Comparison of ENCODE assay signal across 16 cellular contexts in the genomic region with DNA sequence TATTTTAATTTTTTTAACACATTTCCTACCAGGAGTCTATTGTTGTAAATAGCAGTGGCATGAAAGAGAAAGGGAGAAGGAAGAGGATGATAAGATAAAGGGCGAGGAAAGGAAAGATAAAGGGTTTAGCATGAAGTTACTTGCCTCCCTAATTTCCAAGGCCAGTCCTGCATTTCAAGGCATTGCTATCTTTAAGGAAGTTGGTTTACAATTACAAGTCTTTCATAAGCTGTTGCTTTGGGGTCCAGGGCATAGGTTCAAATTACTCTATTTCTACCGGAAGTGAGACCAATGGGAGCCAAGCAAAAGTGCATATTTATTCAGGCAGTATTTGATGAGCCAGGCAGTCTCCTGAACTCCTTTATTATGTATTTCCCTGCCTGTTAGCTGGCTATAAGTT.
"Had no signal": no experiment of that assay in that cellular context is flagged by ENCODE, and none has a peak within 500 bp of the region (broad histone marks: within the 10 kb centered on the region; RNA-seq: fewer than 3 reads in every experiment).

No MANE protein-coding gene starts in this region.

- H3K27ac ChIP-seq: cardiac muscle cell, esophagus squamous epithelium, foreskin keratinocyte, tibial nerve had no signal

- H3K9me3 Mint-ChIP-seq: activated naive CD4-positive, alpha-beta T cell treated with anti-CD3 and anti-CD28 coated beads, Interleukin-2, amount 10 ng/mL, durations not matched to agents 7 days and 5 days; activated T-helper 17 cell treated with anti-CD3 and anti-CD28 coated beads, Interleukin-2, amount 50 U/mL, for 72 hours; immature natural killer cell; natural killer cell had no signal

- H3K4me1 Mint-ChIP-seq: activated naive CD4-positive, alpha-beta T cell treated with anti-CD3 and anti-CD28 coated beads, Interleukin-2, amount 10 ng/mL, durations not matched to agents 7 days and 5 days; activated T-helper 17 cell treated with anti-CD3 and anti-CD28 coated beads, Interleukin-2, amount 50 U/mL, for 72 hours; immature natural killer cell; natural killer cell had no signal

- ATAC-seq: activated CD4-positive, CD25-positive, alpha-beta regulatory T cell treated with anti-CD3 and anti-CD28 coated beads, Interleukin-2, amount 50 U/mL, for 24 hours; activated T-helper 17 cell treated with anti-CD3 and anti-CD28 coated beads, Interleukin-2, amount 50 U/mL, for 72 hours; natural killer cell had no signal

- H3K36me3 Mint-ChIP-seq: activated naive CD4-positive, alpha-beta T cell treated with anti-CD3 and anti-CD28 coated beads, Interleukin-2, amount 10 ng/mL, durations not matched to agents 7 days and 5 days; immature natural killer cell; natural killer cell had no signal

- H3K9me3 ChIP-seq: esophagus squamous epithelium, tibial nerve had no signal

- H3K4me3 ChIP-seq: cardiac muscle cell, esophagus squamous epithelium, lung, tibial nerve had no signal

- H3K4me1 ChIP-seq: esophagus squamous epithelium, tibial nerve had no signal

- H3K4me3 Mint-ChIP-seq: activated naive CD4-positive, alpha-beta T cell treated with anti-CD3 and anti-CD28 coated beads, Interleukin-2, amount 10 ng/mL, durations not matched to agents 7 days and 5 days; activated T-helper 17 cell treated with anti-CD3 and anti-CD28 coated beads, Interleukin-2, amount 50 U/mL, for 72 hours; immature natural killer cell; natural killer cell had no signal

- H3K36me3 ChIP-seq: cardiac muscle cell, esophagus squamous epithelium, tibial nerve had no signal

- H3K27me3 ChIP-seq: cardiac muscle cell, foreskin keratinocyte, tibial nerve had no signal

- DNase-seq: activated naive CD4-positive, alpha-beta T cell treated with anti-CD3 and anti-CD28 coated beads, Interleukin-2, amount 10 ng/mL, durations not matched to agents 7 days and 5 days; effector CD4-positive, alpha-beta T cell; esophagus squamous epithelium; immature natural killer cell; left cardiac atrium; natural killer cell; stimulated activated CD4-positive, alpha-beta T cell treated with anti-CD3 and anti-CD28 coated beads, Interleukin-4, amount 100 ng/mL, for 1 hour; stimulated activated naive CD4-positive, alpha-beta T cell treated with Interleukin-2 at 50 U/mL for 16 hours; substantia nigra; T-helper 2 cell had no signal

- H3K27ac Mint-ChIP-seq: activated naive CD4-positive, alpha-beta T cell treated with anti-CD3 and anti-CD28 coated beads, Interleukin-2, amount 10 ng/mL, durations not matched to agents 7 days and 5 days; activated T-helper 17 cell treated with anti-CD3 and anti-CD28 coated beads, Interleukin-2, amount 50 U/mL, for 72 hours; immature natural killer cell; natural killer cell had no signal
